ENCODE assay signal across 25 cellular contexts in genomic region chr6:7256785-7257184, GRCh38.
"Had no signal": no experiment of that assay in that cellular context is flagged by ENCODE, and none has a peak within 500 bp of the region (broad histone marks: within the 10 kb centered on the region; RNA-seq: fewer than 3 reads in every experiment).

No MANE protein-coding gene starts in this region.

- H3K4me3 Mint-ChIP-seq: activated CD4-positive, alpha-beta memory T cell treated with anti-CD3 and anti-CD28 coated beads for 36 hours; activated naive CD4-positive, alpha-beta T cell treated with anti-CD3 and anti-CD28 coated beads, Interleukin-2, amount 50 U/mL, for 24 hours; activated naive CD8-positive, alpha-beta T cell treated with anti-CD3 and anti-CD28 coated beads, Interleukin-2, amount 10 ng/mL, durations not matched to agents 7 days and 5 days; activated T-cell treated with anti-CD3 and anti-CD28 coated beads, Interleukin-2, amount 50 U/mL, for 4 hours had no signal

- DNase-seq: activated CD4-positive, alpha-beta memory T cell treated with anti-CD3 and anti-CD28 coated beads for 36 hours; activated CD4-positive, alpha-beta T cell treated with anti-CD3 and anti-CD28 coated beads, Interleukin-2, amount 50 U/mL, for 1 hour; activated CD8-positive, alpha-beta memory T cell treated with anti-CD3 and anti-CD28 coated beads, Interleukin-2, amount 50 U/mL, for 4 hours; activated gamma-delta T cell; activated naive CD4-positive, alpha-beta T cell treated with Interleukin-2 at 50 U/mL for 16 hours; activated naive CD8-positive, alpha-beta T cell treated with anti-CD3 and anti-CD28 coated beads, Interleukin-2, amount 10 ng/mL, durations not matched to agents 7 days and 5 days; activated T-cell treated with anti-CD3 and anti-CD28 coated beads for 4 hours; activated T-cell treated with anti-CD3 and anti-CD28 coated beads, Interleukin-2, amount 50 U/mL, for 4 hours; amygdala; MM.1S; MV-4-11; NCI-H1092; NCI-H1436 treated with DMSO at 0.1 percent for 48 hours; NCI-H1694 treated with DMSO at 0.1 percent for 48 hours; NCI-H2029; NCI-H345; NCI-H524 treated with DMSO at 0.1 percent for 48 hours; SHP77; SJCRH30; T1000 had no signal

- H3K4me3 ChIP-seq: ascending aorta, SJCRH30, SK-N-MC had no signal

- H3K27ac Mint-ChIP-seq: activated CD4-positive, alpha-beta memory T cell treated with anti-CD3 and anti-CD28 coated beads for 36 hours; activated naive CD4-positive, alpha-beta T cell treated with anti-CD3 and anti-CD28 coated beads, Interleukin-2, amount 50 U/mL, for 24 hours; activated naive CD8-positive, alpha-beta T cell treated with anti-CD3 and anti-CD28 coated beads, Interleukin-2, amount 10 ng/mL, durations not matched to agents 7 days and 5 days had no signal

- ATAC-seq: activated T-cell treated with anti-CD3 and anti-CD28 coated beads, Interleukin-2, amount 50 U/mL, for 4 hours; Panc1 had no signal

- H3K4me2 ChIP-seq: KMS-11 had no signal

- H3K9me3 ChIP-seq: SJCRH30 had no signal

- H3K27ac ChIP-seq: ascending aorta, KMS-11, SJCRH30, SK-N-MC had no signal

- H3K4me1 ChIP-seq: SJCRH30 had no signal

- H3K36me3 Mint-ChIP-seq: activated CD4-positive, alpha-beta memory T cell treated with anti-CD3 and anti-CD28 coated beads for 36 hours; activated naive CD4-positive, alpha-beta T cell treated with anti-CD3 and anti-CD28 coated beads, Interleukin-2, amount 50 U/mL, for 24 hours; activated naive CD8-positive, alpha-beta T cell treated with anti-CD3 and anti-CD28 coated beads, Interleukin-2, amount 10 ng/mL, durations not matched to agents 7 days and 5 days had no signal

- H3K9me3 Mint-ChIP-seq: activated naive CD4-positive, alpha-beta T cell treated with anti-CD3 and anti-CD28 coated beads, Interleukin-2, amount 50 U/mL, for 24 hours; activated naive CD8-positive, alpha-beta T cell treated with anti-CD3 and anti-CD28 coated beads, Interleukin-2, amount 10 ng/mL, durations not matched to agents 7 days and 5 days; activated T-cell treated with anti-CD3 and anti-CD28 coated beads, Interleukin-2, amount 50 U/mL, for 4 hours had no signal

- H3K27me3 ChIP-seq: ascending aorta, SJCRH30 had no signal

- H3K36me3 ChIP-seq: SJCRH30 had no signal
